Comparison of ENCODE assay signal across 10 cellular contexts in genomic region chr14:68593806-68594536, GRCh38.
DNase-seq lines count a peak whose midpoint lies in the region; ATAC-seq and TF ChIP-seq lines count a peak whose summit lies in the region.
"Had no signal": no experiment of that assay in that cellular context is flagged by ENCODE, and none has a peak within 500 bp of the region (broad histone marks: within the 10 kb centered on the region; RNA-seq: fewer than 3 reads in every experiment).

No MANE protein-coding gene starts in this region.

- no peak overlapping the region for H3K4me3 Mint-ChIP-seq in T-helper 1 cell treated with Interleukin-12 subunit alpha and Interleukin-12 subunit beta and Interleukin-4 antibody, amounts not matched to agents 30 μg/mL and 1 μg/mL, for 36 hours
- H3K4me3 Mint-ChIP-seq in stimulated activated naive CD8-positive, alpha-beta T cell treated with anti-CD3 and anti-CD28 coated beads, Interleukin-15, Interleukin-2, amounts not matched to agents 100 ng/mL and 50 ng/mL, for 24 hours: no peak overlapping the region

- TF ChIP-seq POLR2A in esophagus muscularis mucosa (IDR thresholded peaks at IDR 0.05; ENCODE audit: low read depth): no peak

- H3K4me3 ChIP-seq in SK-N-MC (peak overlapping the region; percentile 19; the same call in 1 of the 2 replicates), esophagus muscularis mucosa (no peak overlapping the region)
- H3K4me3 ChIP-seq: pancreas had no signal

- DNase-seq in T-helper 1 cell (no peak), SK-N-MC (ENCODE audit: low read depth, low spot score) (no peak), germinal center (ENCODE audit: low spot score) (peak; percentile 27), esophagus muscularis mucosa (ENCODE audit: extremely low spot score) (no peak)
- DNase-seq in activated naive CD4-positive, alpha-beta T cell treated with Interleukin-2 at 50 U/mL for 16 hours: no peak
- DNase-seq: activated T-cell treated with anti-CD3 and anti-CD28 coated beads, Interleukin-2, amount 50 U/mL, for 48 hours had no signal

- H3K27me3 ChIP-seq in esophagus muscularis mucosa: no peaks in the 10 kb centered on the region
- H3K27me3 ChIP-seq: pancreas had no signal

- H3K36me3 ChIP-seq in SK-N-MC (ENCODE audit: insufficient read depth, low read length): no peaks in the 10 kb centered on the region
- H3K36me3 ChIP-seq in esophagus muscularis mucosa: no peaks in the 10 kb centered on the region
- H3K36me3 ChIP-seq: pancreas had no signal

- no peak for TF ChIP-seq EP300 in esophagus muscularis mucosa (IDR thresholded peaks at IDR 0.05)

- peak overlapping the region; percentile 66 for H3K27ac Mint-ChIP-seq in T-helper 1 cell treated with Interleukin-12 subunit alpha and Interleukin-12 subunit beta and Interleukin-4 antibody, amounts not matched to agents 30 μg/mL and 1 μg/mL, for 36 hours
- peak overlapping the region; percentile 67 for H3K27ac Mint-ChIP-seq in stimulated activated naive CD8-positive, alpha-beta T cell treated with anti-CD3 and anti-CD28 coated beads, Interleukin-15, Interleukin-2, amounts not matched to agents 100 ng/mL and 50 ng/mL, for 24 hours

- H3K27ac ChIP-seq in SK-N-MC (peak overlapping the region; percentile 90), esophagus muscularis mucosa (replicated peaks in 1 of 4) (no peak overlapping the region)

- peak overlapping the region; percentile 3 for H3K9ac ChIP-seq in SK-N-MC (ENCODE audit: insufficient read length)

- H3K4me1 ChIP-seq in esophagus muscularis mucosa: peaks cover 19 to 47% (median 37%) of the 10 kb centered on the region in 4 donors

- no peaks in the 10 kb centered on the region for H3K27me3 Mint-ChIP-seq in T-helper 1 cell treated with Interleukin-12 subunit alpha and Interleukin-12 subunit beta and Interleukin-4 antibody, amounts not matched to agents 30 μg/mL and 1 μg/mL, for 36 hours (ENCODE audit: low read depth)
- no peaks in the 10 kb centered on the region for H3K27me3 Mint-ChIP-seq in stimulated activated naive CD8-positive, alpha-beta T cell treated with anti-CD3 and anti-CD28 coated beads, Interleukin-15, Interleukin-2, amounts not matched to agents 100 ng/mL and 50 ng/mL, for 24 hours

- peaks cover 7% of the 10 kb centered on the region for H3K4me1 Mint-ChIP-seq in T-helper 1 cell treated with Interleukin-12 subunit alpha and Interleukin-12 subunit beta and Interleukin-4 antibody, amounts not matched to agents 30 μg/mL and 1 μg/mL, for 36 hours (ENCODE audit: low read depth)
- H3K4me1 Mint-ChIP-seq in stimulated activated naive CD8-positive, alpha-beta T cell treated with anti-CD3 and anti-CD28 coated beads, Interleukin-15, Interleukin-2, amounts not matched to agents 100 ng/mL and 50 ng/mL, for 24 hours (ENCODE audit: low read depth): peaks cover 22% of the 10 kb centered on the region

- WGBS in esophagus muscularis mucosa: 43% methylated on average over 9 of the region's 9 CpGs

- TF ChIP-seq CTCF in esophagus muscularis mucosa (IDR thresholded peaks at IDR 0.05): no peak

- H3K9me3 Mint-ChIP-seq in T-helper 1 cell treated with Interleukin-12 subunit alpha and Interleukin-12 subunit beta and Interleukin-4 antibody, amounts not matched to agents 30 μg/mL and 1 μg/mL, for 36 hours: no peaks in the 10 kb centered on the region
- no peaks in the 10 kb centered on the region for H3K9me3 Mint-ChIP-seq in stimulated activated naive CD8-positive, alpha-beta T cell treated with anti-CD3 and anti-CD28 coated beads, Interleukin-15, Interleukin-2, amounts not matched to agents 100 ng/mL and 50 ng/mL, for 24 hours

- H3K9me3 ChIP-seq in SK-N-MC (ENCODE audit: low read depth, low read length) (no peaks in the 10 kb centered on the region), esophagus muscularis mucosa (no peaks in the 10 kb centered on the region)
- H3K9me3 ChIP-seq: pancreas had no signal

- no peaks in the 10 kb centered on the region for H3K36me3 Mint-ChIP-seq in T-helper 1 cell treated with Interleukin-12 subunit alpha and Interleukin-12 subunit beta and Interleukin-4 antibody, amounts not matched to agents 30 μg/mL and 1 μg/mL, for 36 hours (ENCODE audit: low read depth)
- H3K36me3 Mint-ChIP-seq in stimulated activated naive CD8-positive, alpha-beta T cell treated with anti-CD3 and anti-CD28 coated beads, Interleukin-15, Interleukin-2, amounts not matched to agents 100 ng/mL and 50 ng/mL, for 24 hours (ENCODE audit: low read depth): no peaks in the 10 kb centered on the region

- intact Hi-C loops in esophagus muscularis mucosa (cut with DNase I): no loop called here

- no peak for ATAC-seq in HG03280 (IDR thresholded peaks at IDR 0.05; ENCODE audit: unreplicated experiment)
- ATAC-seq: pancreas had no signal
